Comparison of ENCODE assay signal across 14 cellular contexts in the genomic region with DNA sequence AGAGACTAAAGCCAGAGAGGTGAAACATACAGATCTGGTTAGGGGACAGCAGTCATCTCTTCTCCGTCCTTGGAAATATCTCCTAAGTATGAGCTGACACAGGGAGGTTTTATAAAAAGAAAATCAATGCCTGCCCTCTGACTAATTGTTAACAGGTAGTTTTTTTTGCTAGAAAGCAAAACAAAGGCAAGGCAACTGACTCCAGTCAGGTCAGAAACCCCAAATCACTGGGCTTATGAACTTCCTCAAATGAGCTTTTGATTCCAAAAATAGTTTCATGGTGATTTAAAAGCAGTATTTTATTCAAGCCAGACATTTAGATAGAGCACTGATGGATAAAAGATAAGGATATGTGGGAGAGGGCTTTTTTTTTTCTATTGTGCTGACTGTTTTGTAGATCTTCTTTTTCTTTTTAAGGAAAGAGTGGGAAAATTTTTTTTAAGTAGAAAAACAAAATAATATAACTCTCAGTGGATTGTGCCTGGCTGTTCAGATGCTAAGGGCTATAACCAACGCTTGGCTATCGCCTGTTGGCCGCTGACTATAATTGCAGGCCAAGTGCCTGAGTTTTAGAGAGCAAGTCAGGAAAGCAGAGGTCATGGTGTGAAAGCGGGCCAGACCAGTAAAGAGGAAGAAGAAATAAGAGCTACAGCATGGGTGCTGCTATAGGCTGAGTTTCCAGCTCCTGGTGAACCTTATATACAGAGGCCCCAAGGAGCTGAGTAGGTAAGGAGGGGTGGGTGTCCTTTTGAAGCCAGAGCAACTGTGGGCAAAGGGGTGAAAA. TPM values are rescaled to one million over a fixed set of nuclear protein-coding genes. Genes with fewer than 3 reads are reported as not detected.
A peak's percentile ranks its signal among the peaks of the same experiment; 100 is the strongest.
DNase-seq lines count a peak whose midpoint lies in the region; ATAC-seq, FAIRE-seq and TF ChIP-seq lines count a peak whose summit lies in the region.
"Had no signal": no experiment of that assay in that cellular context is flagged by ENCODE, and none has a peak within 500 bp of the region (broad histone marks: within the 10 kb centered on the region; RNA-seq: fewer than 3 reads in every experiment).

No MANE protein-coding gene starts in this region.

- ATAC-seq in HG02973 (IDR thresholded peaks at IDR 0.05; ENCODE audit: unreplicated experiment) = peak; percentile 49
- peak; percentile 71 for ATAC-seq in activated B cell treated with CpG ODN at 0.5 μM for 24 hours (ENCODE audit: low read depth)
- no peak for ATAC-seq in GM18519 (IDR thresholded peaks at IDR 0.05; ENCODE audit: low FRiP score, unreplicated experiment)
- ATAC-seq: sciatic nerve had no signal

- H3K36me3 Mint-ChIP-seq in activated B cell treated with CpG ODN at 0.5 μM for 24 hours (ENCODE audit: low read depth) (no peaks in the 10 kb centered on the region), progenitor cell of endocrine pancreas (ENCODE audit: insufficient read depth) (peaks cover 1% of the 10 kb centered on the region)
- H3K36me3 Mint-ChIP-seq in CD4-positive, alpha-beta memory T cell = no peaks in the 10 kb centered on the region
- H3K36me3 Mint-ChIP-seq in activated T-cell treated with anti-CD3 and anti-CD28 coated beads, Interleukin-2, amount 50 U/mL, for 24 hours (ENCODE audit: low read depth) = no peaks in the 10 kb centered on the region
- H3K36me3 Mint-ChIP-seq: CD14-positive monocyte had no signal

- no peak overlapping the region for H3K4me3 ChIP-seq in CD4-positive, alpha-beta memory T cell (ENCODE audit: low read length in 2 of 2)
- H3K4me3 ChIP-seq: upper lobe of left lung had no signal

- peak overlapping the region; percentile 21 for H3K4me3 Mint-ChIP-seq in activated B cell treated with CpG ODN at 0.5 μM for 24 hours
- H3K4me3 Mint-ChIP-seq in progenitor cell of endocrine pancreas (ENCODE audit: low read depth) = peak overlapping the region; percentile 30
- no peak overlapping the region for H3K4me3 Mint-ChIP-seq in CD4-positive, alpha-beta memory T cell
- no peak overlapping the region for H3K4me3 Mint-ChIP-seq in activated T-cell treated with anti-CD3 and anti-CD28 coated beads, Interleukin-2, amount 50 U/mL, for 24 hours
- H3K4me3 Mint-ChIP-seq: brain had no signal

- H3K27ac ChIP-seq in CD4-positive, alpha-beta memory T cell (ENCODE audit: low read depth, low read length) = no peak overlapping the region
- H3K27ac ChIP-seq: epithelial cell of prostate had no signal

- H3K36me3 ChIP-seq in CD4-positive, alpha-beta memory T cell (ENCODE audit: insufficient read depth, low read length) = no peaks in the 10 kb centered on the region
- H3K36me3 ChIP-seq: upper lobe of left lung had no signal

- CTCF ChIA-PET in activated B cell treated with CpG ODN at 0.5 μM for 24 hours (lab: Charles Lee) = interaction anchor here (1.1 kb wide), 1 partner anchor 19 kb away, joined by 4 read pairs; no protein-coding TSS in a partner anchor
- CTCF ChIA-PET in CD4-positive, alpha-beta memory T cell (lab: Charles Lee; ENCODE audit: partially characterized antibody) = interaction anchor here (0.8 kb wide), 1 partner anchor 23 kb away, joined by 3 read pairs; no protein-coding TSS in a partner anchor

- FAIRE-seq in GM12891 (lab: Jason Lieb, UNC) = peak; percentile 59

- POLR2A ChIA-PET in activated B cell treated with CpG ODN at 0.5 μM for 24 hours (lab: Charles Lee) = interaction anchor here (0.7 to 1.4 kb wide), 4 partner anchors 16 to 197 kb away, joined by 3 to 8 read pairs (median 5); partner anchors contain the start of gene KDM3A
- POLR2A ChIA-PET in CD4-positive, alpha-beta memory T cell (lab: Charles Lee; ENCODE audit: partially characterized antibody) = no interaction called here

- no peaks in the 10 kb centered on the region for H3K4me1 ChIP-seq in CD4-positive, alpha-beta memory T cell (ENCODE audit: insufficient read depth, low read length)
- H3K4me1 ChIP-seq: upper lobe of left lung had no signal

- no peaks in the 10 kb centered on the region for H3K27me3 ChIP-seq in CD4-positive, alpha-beta memory T cell (ENCODE audit: insufficient read depth, low read length)
- H3K27me3 ChIP-seq: upper lobe of left lung had no signal

- H3K27me3 Mint-ChIP-seq in activated B cell treated with CpG ODN at 0.5 μM for 24 hours (no peaks in the 10 kb centered on the region), progenitor cell of endocrine pancreas (no peaks in the 10 kb centered on the region)
- no peaks in the 10 kb centered on the region for H3K27me3 Mint-ChIP-seq in CD4-positive, alpha-beta memory T cell
- no peaks in the 10 kb centered on the region for H3K27me3 Mint-ChIP-seq in activated T-cell treated with anti-CD3 and anti-CD28 coated beads, Interleukin-2, amount 50 U/mL, for 24 hours

- H3K27ac Mint-ChIP-seq in activated B cell treated with CpG ODN at 0.5 μM for 24 hours (peak overlapping the region; percentile 8), progenitor cell of endocrine pancreas (peak overlapping the region; percentile 91)
- no peak overlapping the region for H3K27ac Mint-ChIP-seq in CD4-positive, alpha-beta memory T cell
- H3K27ac Mint-ChIP-seq in activated T-cell treated with anti-CD3 and anti-CD28 coated beads, Interleukin-2, amount 50 U/mL, for 24 hours = no peak overlapping the region
- H3K27ac Mint-ChIP-seq: brain had no signal

- peaks cover 53% of the 10 kb centered on the region for H3K4me1 Mint-ChIP-seq in activated B cell treated with CpG ODN at 0.5 μM for 24 hours
- H3K4me1 Mint-ChIP-seq in progenitor cell of endocrine pancreas (ENCODE audit: low read depth) = peaks cover 30% of the 10 kb centered on the region
- H3K4me1 Mint-ChIP-seq in CD4-positive, alpha-beta memory T cell = no peaks in the 10 kb centered on the region
- peaks cover 2% of the 10 kb centered on the region for H3K4me1 Mint-ChIP-seq in activated T-cell treated with anti-CD3 and anti-CD28 coated beads, Interleukin-2, amount 50 U/mL, for 24 hours (ENCODE audit: low read depth)

- intact Hi-C loops in activated B cell treated with CpG ODN at 0.5 μM for 24 hours (cut with micrococcal nuclease) = no loop called here
- intact Hi-C loops in CD4-positive, alpha-beta memory T cell (cut with micrococcal nuclease) = no loop called here

- TF ChIP-seq POLR2A in GM12891 (IDR thresholded peaks at IDR 0.05; ENCODE audit: low read depth, low read length) = no peak

- H3K9me3 Mint-ChIP-seq in activated B cell treated with CpG ODN at 0.5 μM for 24 hours (no peaks in the 10 kb centered on the region), progenitor cell of endocrine pancreas (ENCODE audit: low read depth) (no peaks in the 10 kb centered on the region)
- H3K9me3 Mint-ChIP-seq in CD4-positive, alpha-beta memory T cell = peaks cover 0 to 4% (median 0%) of the 10 kb centered on the region in 8 donors
- no peaks in the 10 kb centered on the region for H3K9me3 Mint-ChIP-seq in activated T-cell treated with anti-CD3 and anti-CD28 coated beads, Interleukin-2, amount 50 U/mL, for 24 hours
- H3K9me3 Mint-ChIP-seq: brain had no signal

- DNase-seq in GM12891 (ENCODE audit: insufficient read length, low spot score) (no peak), activated B cell treated with CpG ODN at 0.5 μM for 24 hours (no peak), progenitor cell of endocrine pancreas (ENCODE audit: low spot score, unreplicated experiment) (no peak), NCI-H2227 treated with DMSO at 0.1 percent for 48 hours (lab: John Stamatoyannopoulos, UW) (no peak)
- DNase-seq in CD4-positive, alpha-beta memory T cell = no peak
- no peak for DNase-seq in activated T-cell treated with anti-CD3 and anti-CD28 coated beads, Interleukin-2, amount 50 U/mL, for 24 hours
- DNase-seq: activated T-cell treated with anti-CD3 and anti-CD28 coated beads for 4 hours had no signal

- no peaks in the 10 kb centered on the region for H3K9me3 ChIP-seq in CD4-positive, alpha-beta memory T cell (ENCODE audit: control insufficient read depth in 1 of 2, low read length in 2 of 2)
- H3K9me3 ChIP-seq: upper lobe of left lung had no signal

- TF ChIP-seq CTCF in activated B cell treated with CpG ODN at 0.5 μM for 24 hours (IDR thresholded peaks at IDR 0.05) (no peak), progenitor cell of endocrine pancreas (IDR thresholded peaks at IDR 0.05; ENCODE audit: unreplicated experiment) (peak; percentile 34)

TF ChIP-seq in GM12891, 5 proteins besides CTCF, POLR2A, EP300 and RAD21:
- TF ChIP-seq POU2F2 (IDR thresholded peaks at IDR 0.05; ENCODE audit: low read depth, low read length) = no peak
- no peak for TF ChIP-seq PAX5 (IDR thresholded peaks at IDR 0.05; ENCODE audit: insufficient read depth, low read length, severe bottlenecking)
- no peak for TF ChIP-seq TAF1 (IDR thresholded peaks at IDR 0.05; ENCODE audit: low read depth, low read length)

RNA-seq across cellular contexts. Expression of gene MRPL35, which starts 44.9 kb away (rescaled TPM):
- polyA plus RNA-seq in GM12891 (2012; ENCODE audit: low read depth, missing spikeins) = 59.4 TPM
- total RNA-seq in activated B cell treated with CpG ODN at 0.5 μM for 24 hours (35.1 and 37.4 TPM in 2 replicates), progenitor cell of endocrine pancreas (28.1 and 31.8 TPM in 2 replicates)
- 10 to 100 TPM; 24.1 to 26.1 TPM for total RNA-seq in CD4-positive, alpha-beta memory T cell
- polyA plus RNA-seq in CD4-positive, alpha-beta memory T cell = 10 to 100 TPM; 30.9 to 39.6 TPM

RNA-seq across cellular contexts. Expression of gene IMMT, which starts 48.9 kb away (rescaled TPM):
- polyA plus RNA-seq in GM12891 (2012; ENCODE audit: low read depth, missing spikeins) = 77.0 TPM
- total RNA-seq in activated B cell treated with CpG ODN at 0.5 μM for 24 hours = 90.3 and 93.0 TPM in 2 replicates
- 90.1 and 94.1 TPM in 2 replicates for total RNA-seq in progenitor cell of endocrine pancreas
- total RNA-seq in CD4-positive, alpha-beta memory T cell = 10 to 100 TPM; 77.2 to 82.7 TPM
- polyA plus RNA-seq in CD4-positive, alpha-beta memory T cell = 10 to 100 TPM; 49.8 to 78.9 TPM

Comparison
In these comparisons a context has a peak if more than half of its experiments do, and no peak if none do; other contexts are left out.
1. H3K27ac Mint-ChIP-seq: peak in activated B cell treated with CpG ODN at 0.5 μM for 24 hours (single experiment) and progenitor cell of endocrine pancreas (single experiment); none in CD4-positive, alpha-beta memory T cell (0 of 7) and activated T-cell treated with anti-CD3 and anti-CD28 coated beads, Interleukin-2, amount 50 U/mL, for 24 hours (single experiment).
2. H3K4me3 Mint-ChIP-seq: peak in activated B cell treated with CpG ODN at 0.5 μM for 24 hours (single experiment) and progenitor cell of endocrine pancreas (single experiment); none in CD4-positive, alpha-beta memory T cell (0 of 8) and activated T-cell treated with anti-CD3 and anti-CD28 coated beads, Interleukin-2, amount 50 U/mL, for 24 hours (single experiment).